ENCODE assay signal across 1 cellular context in genomic region chr5:31663519-31663918, GRCh38.
TF ChIP-seq lines count a peak whose summit lies in the region.

No MANE protein-coding gene starts in this region.

TF ChIP-seq in IMR-90, 13 proteins besides CTCF, POLR2A, EP300 and RAD21:
- TF ChIP-seq NFE2L2 (IDR thresholded peaks at IDR 0.05; ENCODE audit: low read depth, low read length): no peak
- TF ChIP-seq BHLHE40 (IDR thresholded peaks at IDR 0.05; ENCODE audit: low read depth, low read length): no peak
- no peak for TF ChIP-seq CEBPB (IDR thresholded peaks at IDR 0.05; ENCODE audit: low read depth, low read length)
- no peak for TF ChIP-seq MAZ (IDR thresholded peaks at IDR 0.05; ENCODE audit: borderline replicate concordance, low read depth, low read length)
- TF ChIP-seq, protein P1, sequence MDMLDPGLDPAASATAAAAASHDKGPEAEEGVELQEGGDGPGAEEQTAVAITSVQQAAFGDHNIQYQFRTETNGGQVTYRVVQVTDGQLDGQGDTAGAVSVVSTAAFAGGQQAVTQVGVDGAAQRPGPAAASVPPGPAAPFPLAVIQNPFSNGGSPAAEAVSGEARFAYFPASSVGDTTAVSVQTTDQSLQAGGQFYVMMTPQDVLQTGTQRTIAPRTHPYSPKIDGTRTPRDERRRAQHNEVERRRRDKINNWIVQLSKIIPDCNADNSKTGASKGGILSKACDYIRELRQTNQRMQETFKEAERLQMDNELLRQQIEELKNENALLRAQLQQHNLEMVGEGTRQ (IDR thresholded peaks at IDR 0.05; ENCODE audit: low read depth, low read length): no peak
- TF ChIP-seq, protein P2, sequence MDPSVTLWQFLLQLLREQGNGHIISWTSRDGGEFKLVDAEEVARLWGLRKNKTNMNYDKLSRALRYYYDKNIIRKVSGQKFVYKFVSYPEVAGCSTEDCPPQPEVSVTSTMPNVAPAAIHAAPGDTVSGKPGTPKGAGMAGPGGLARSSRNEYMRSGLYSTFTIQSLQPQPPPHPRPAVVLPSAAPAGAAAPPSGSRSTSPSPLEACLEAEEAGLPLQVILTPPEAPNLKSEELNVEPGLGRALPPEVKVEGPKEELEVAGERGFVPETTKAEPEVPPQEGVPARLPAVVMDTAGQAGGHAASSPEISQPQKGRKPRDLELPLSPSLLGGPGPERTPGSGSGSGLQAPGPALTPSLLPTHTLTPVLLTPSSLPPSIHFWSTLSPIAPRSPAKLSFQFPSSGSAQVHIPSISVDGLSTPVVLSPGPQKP (IDR thresholded peaks at IDR 0.05; ENCODE audit: borderline replicate concordance, low read depth, low read length): no peak
TF ChIP-seq in IMR-90: peak in this region for 0.
